ENCODE assay signal across 14 cellular contexts in the genomic region with DNA sequence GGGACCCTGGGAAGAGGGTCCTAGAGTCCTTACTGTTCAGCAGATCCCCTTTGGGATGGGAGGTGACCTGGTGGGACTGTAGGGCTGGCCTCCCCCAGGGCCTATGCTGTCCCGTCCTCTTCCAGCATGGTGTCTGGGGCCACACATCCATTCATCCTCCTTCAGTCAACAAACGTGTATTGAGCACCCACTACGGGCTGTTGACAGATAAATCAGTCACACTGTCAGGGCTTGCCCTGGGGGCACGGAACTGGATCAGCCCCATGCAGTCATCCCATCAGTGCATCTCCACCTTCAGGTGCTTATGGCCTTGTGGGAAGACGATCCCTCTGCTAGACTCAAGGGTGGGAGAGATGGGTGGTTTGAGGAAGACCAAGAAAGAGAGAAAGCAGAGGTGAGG.
"Had no signal": no experiment of that assay in that cellular context is flagged by ENCODE, and none has a peak within 500 bp of the region (broad histone marks: within the 10 kb centered on the region; RNA-seq: fewer than 3 reads in every experiment).

No MANE protein-coding gene starts in this region.

- H3K36me3 ChIP-seq: esophagus squamous epithelium, neutrophil had no signal

- H3K4me1 Mint-ChIP-seq: immature natural killer cell, naive B cell had no signal

- H3K4me3 ChIP-seq: esophagus squamous epithelium, psoas muscle had no signal

- H3K9me3 ChIP-seq: neutrophil, psoas muscle had no signal

- H3K27me3 ChIP-seq: esophagus squamous epithelium, neutrophil had no signal

- ATAC-seq: left ventricle myocardium superior, psoas muscle had no signal

- H3K4me3 Mint-ChIP-seq: immature natural killer cell, naive B cell, nephron had no signal

- H3K27ac Mint-ChIP-seq: immature natural killer cell had no signal

- DNase-seq: effector memory CD4-positive, alpha-beta T cell; esophagus squamous epithelium; foreskin fibroblast; immature natural killer cell; mesendoderm; naive B cell; psoas muscle; retina; stimulated activated CD4-positive, alpha-beta T cell treated with anti-CD3 and anti-CD28 coated beads, Interleukin-2, amount 100 ng/mL, for 24 hours; stimulated activated CD4-positive, alpha-beta T cell treated with anti-CD3 and anti-CD28 coated beads, Interleukin-4, amount 100 ng/mL, for 4 hours; stimulated activated naive CD4-positive, alpha-beta T cell treated with Interleukin-2 at 50 U/mL for 16 hours had no signal

- H3K27ac ChIP-seq: esophagus squamous epithelium, neutrophil, psoas muscle had no signal
